22 cellular contexts compared by ENCODE assay signal in the genomic region with DNA sequence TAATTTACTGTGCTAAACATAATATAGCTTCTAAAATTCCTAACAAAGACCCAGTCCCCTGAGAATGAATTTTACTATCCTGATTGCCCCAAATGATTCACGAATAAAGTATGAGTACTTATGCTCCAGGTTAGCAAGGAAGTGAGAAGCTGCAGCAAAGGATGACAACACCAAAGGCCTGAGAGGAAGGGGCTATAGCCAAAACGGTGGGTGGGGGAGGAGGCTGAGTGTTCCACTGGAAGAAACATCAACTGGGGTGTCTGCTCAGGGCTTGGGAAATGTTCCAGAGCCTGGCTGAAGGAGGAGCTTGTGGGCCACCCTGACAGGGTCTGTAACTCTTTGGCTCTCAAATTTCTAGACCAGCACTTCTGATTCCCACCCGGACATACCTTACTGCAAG.
DNase-seq lines count a peak whose midpoint lies in the region; ATAC-seq and TF ChIP-seq lines count a peak whose summit lies in the region.
"Had no signal": no experiment of that assay in that cellular context is flagged by ENCODE, and none has a peak within 500 bp of the region (broad histone marks: within the 10 kb centered on the region; RNA-seq: fewer than 3 reads in every experiment).

No MANE protein-coding gene starts in this region.

- H3K4me3 ChIP-seq in AG10803 (ENCODE audit: low read length) (no peak overlapping the region), fibroblast of mammary gland (ENCODE audit: control insufficient read depth, low read depth, low read length) (no peak overlapping the region)
- H3K4me3 ChIP-seq: BLaER1 treated with 17β-estradiol and CSF1 and Interleukin-3, amounts not matched to agents 10 nM and 100 nM; lower lobe of right lung; SK-N-MC; thyroid gland had no signal

- peaks cover 14% of the 10 kb centered on the region for H3K4me1 Mint-ChIP-seq in nephron progenitor cell
- H3K4me1 Mint-ChIP-seq: immature natural killer cell; stimulated activated naive B cell treated with anti-CD40 and anti-IgM and Interleukin-4, amounts not matched to agents 10 μg/mL and 1 μg/mL and 100 μg/mL, for 72 hours had no signal

- no peak overlapping the region for H3K4me3 Mint-ChIP-seq in nephron progenitor cell
- H3K4me3 Mint-ChIP-seq: immature natural killer cell; stimulated activated naive B cell treated with anti-CD40 and anti-IgM and Interleukin-4, amounts not matched to agents 10 μg/mL and 1 μg/mL and 100 μg/mL, for 72 hours had no signal

- no peaks in the 10 kb centered on the region for H3K9me3 Mint-ChIP-seq in nephron progenitor cell

- peak overlapping the region; percentile 47 for H3K27ac Mint-ChIP-seq in nephron progenitor cell
- H3K27ac Mint-ChIP-seq: immature natural killer cell; stimulated activated naive B cell treated with anti-CD40 and anti-IgM and Interleukin-4, amounts not matched to agents 10 μg/mL and 1 μg/mL and 100 μg/mL, for 72 hours had no signal

- ATAC-seq in HG03139 (IDR thresholded peaks at IDR 0.05; ENCODE audit: unreplicated experiment), result no peak
- ATAC-seq: HCT116; lower lobe of right lung; Panc1; sciatic nerve; stimulated activated naive B cell treated with anti-CD40 and anti-IgM and Interleukin-4, amounts not matched to agents 10 μg/mL and 1 μg/mL and 100 μg/mL, for 72 hours had no signal

- H3K27me3 Mint-ChIP-seq in nephron progenitor cell (ENCODE audit: low read depth, poor library complexity), result no peaks in the 10 kb centered on the region
- H3K27me3 Mint-ChIP-seq: stimulated activated naive B cell treated with anti-CD40 and anti-IgM and Interleukin-4, amounts not matched to agents 10 μg/mL and 1 μg/mL and 100 μg/mL, for 72 hours had no signal

- no peaks in the 10 kb centered on the region for H3K36me3 Mint-ChIP-seq in nephron progenitor cell (ENCODE audit: low read depth)
- H3K36me3 Mint-ChIP-seq: immature natural killer cell; stimulated activated naive B cell treated with anti-CD40 and anti-IgM and Interleukin-4, amounts not matched to agents 10 μg/mL and 1 μg/mL and 100 μg/mL, for 72 hours had no signal

- DNase-seq in AG10803 (ENCODE audit: low read depth) (peak; percentile 37), M059J (ENCODE audit: low read depth) (peak; percentile 51), fibroblast of mammary gland (ENCODE audit: low read depth) (peak; percentile 54), nephron progenitor cell (peak; percentile 27), mesenteric fat pad (ENCODE audit: low spot score) (no peak), AG08396 (ENCODE audit: low spot score) (no peak)
- DNase-seq in NK-92 treated with Interleukin-12 subunit alpha and Interleukin-12 subunit beta, amount 100 ng/mL, for 24 hours (lab: John Stamatoyannopoulos, UW), result no peak
- DNase-seq: Calu3; central memory CD4-positive, alpha-beta T cell; glutamatergic neuron; immature natural killer cell; lower lobe of right lung; NCI-H187; stimulated activated naive B cell treated with anti-CD40 and anti-IgM and Interleukin-4, amounts not matched to agents 10 μg/mL and 1 μg/mL and 100 μg/mL, for 72 hours; T-helper 9 cell; thyroid gland had no signal

- TF ChIP-seq CTCF in AG10803 (conservative IDR thresholded peaks at IDR 0.05; ENCODE audit: low read length) (no peak), fibroblast of mammary gland (conservative IDR thresholded peaks at IDR 0.05; ENCODE audit: control insufficient read depth, insufficient read depth, low read depth, low read length) (no peak), nephron progenitor cell (IDR thresholded peaks at IDR 0.05) (no peak)

Comparison
In these comparisons a context has a peak if more than half of its experiments do, and no peak if none do; other contexts are left out.
1. DNase-seq: peak in AG10803 (single experiment), M059J (single experiment), fibroblast of mammary gland (single experiment) and nephron progenitor cell (single experiment); none in mesenteric fat pad (single experiment), NK-92 treated with Interleukin-12 subunit alpha and Interleukin-12 subunit beta, amount 100 ng/mL, for 24 hours (single experiment) and AG08396 (single experiment).